ENCODE assay signal across 26 cellular contexts in genomic region chr6:131868836-131869235, GRCh38.
"Had no signal": no experiment of that assay in that cellular context is flagged by ENCODE, and none has a peak within 500 bp of the region (broad histone marks: within the 10 kb centered on the region; RNA-seq: fewer than 3 reads in every experiment).

No MANE protein-coding gene starts in this region.

- H3K36me3 ChIP-seq: colonic mucosa, left ventricle myocardium inferior, neutrophil, stomach, thyroid gland, upper lobe of left lung had no signal

- H3K4me3 ChIP-seq: colonic mucosa, dorsolateral prefrontal cortex, left ventricle myocardium inferior, lung, stomach, thyroid gland, upper lobe of left lung had no signal

- H3K9me3 Mint-ChIP-seq: nephron; stimulated activated naive B cell treated with anti-CD40 and anti-IgM and Interleukin-4, amounts not matched to agents 10 μg/mL and 1 μg/mL and 100 μg/mL, for 72 hours; T-helper 1 cell treated with Interleukin-12 subunit alpha and Interleukin-12 subunit beta and Interleukin-4 antibody, amounts not matched to agents 30 μg/mL and 1 μg/mL, for 36 hours had no signal

- DNase-seq: activated CD4-positive, alpha-beta T cell treated with anti-CD3 and anti-CD28 coated beads for 48 hours; activated CD4-positive, alpha-beta T cell treated with anti-CD3 and anti-CD28 coated beads, Interleukin-2, amount 50 U/mL, for 48 hours; activated CD8-positive, alpha-beta memory T cell treated with anti-CD3 and anti-CD28 coated beads for 24 hours; activated effector memory CD4-positive, alpha-beta T cell treated with Interleukin-2 at 50 U/mL for 16 hours; activated naive CD4-positive, alpha-beta T cell treated with Interleukin-2 at 50 U/mL for 16 hours; aorta; colonic mucosa; dorsolateral prefrontal cortex; effector memory CD4-positive, alpha-beta T cell; glutamatergic neuron; islet precursor cell; left ventricle myocardium inferior; stimulated activated CD4-positive, alpha-beta T cell treated with anti-CD3 and anti-CD28 coated beads, Interleukin-15, amount 100 ng/mL, for 24 hours; stimulated activated CD4-positive, alpha-beta T cell treated with anti-CD3 and anti-CD28 coated beads, Interleukin-2, amount 100 ng/mL, for 24 hours; stimulated activated naive B cell treated with anti-CD40 and anti-IgM and Interleukin-4, amounts not matched to agents 10 μg/mL and 1 μg/mL and 100 μg/mL, for 72 hours; stomach; T-helper 9 cell; thyroid gland; upper lobe of left lung had no signal

- H3K27me3 ChIP-seq: colonic mucosa, dorsolateral prefrontal cortex, neutrophil, stomach, thyroid gland, upper lobe of left lung had no signal

- H3K27ac Mint-ChIP-seq: activated naive CD8-positive, alpha-beta T cell; nephron; progenitor cell of endocrine pancreas; stimulated activated naive B cell treated with anti-CD40 and anti-IgM and Interleukin-4, amounts not matched to agents 10 μg/mL and 1 μg/mL and 100 μg/mL, for 72 hours; T-helper 1 cell treated with Interleukin-12 subunit alpha and Interleukin-12 subunit beta and Interleukin-4 antibody, amounts not matched to agents 30 μg/mL and 1 μg/mL, for 36 hours had no signal

- H3K4me1 ChIP-seq: colonic mucosa, left ventricle myocardium inferior, thyroid gland, upper lobe of left lung had no signal

- H3K9me3 ChIP-seq: colonic mucosa, left ventricle myocardium inferior, neutrophil, stomach, thyroid gland, upper lobe of left lung had no signal

- H3K4me3 Mint-ChIP-seq: activated naive CD8-positive, alpha-beta T cell; nephron; stimulated activated naive B cell treated with anti-CD40 and anti-IgM and Interleukin-4, amounts not matched to agents 10 μg/mL and 1 μg/mL and 100 μg/mL, for 72 hours; T-helper 1 cell treated with Interleukin-12 subunit alpha and Interleukin-12 subunit beta and Interleukin-4 antibody, amounts not matched to agents 30 μg/mL and 1 μg/mL, for 36 hours had no signal

- H3K27me3 Mint-ChIP-seq: progenitor cell of endocrine pancreas had no signal

- H3K4me1 Mint-ChIP-seq: stimulated activated naive B cell treated with anti-CD40 and anti-IgM and Interleukin-4, amounts not matched to agents 10 μg/mL and 1 μg/mL and 100 μg/mL, for 72 hours had no signal

- H3K36me3 Mint-ChIP-seq: activated naive CD8-positive, alpha-beta T cell had no signal

- H3K27ac ChIP-seq: colonic mucosa, dorsolateral prefrontal cortex, left ventricle myocardium inferior, neutrophil, stomach, thyroid gland, upper lobe of left lung, VCaP had no signal
